Comparison of ENCODE assay signal across 15 cellular contexts in the genomic region with DNA sequence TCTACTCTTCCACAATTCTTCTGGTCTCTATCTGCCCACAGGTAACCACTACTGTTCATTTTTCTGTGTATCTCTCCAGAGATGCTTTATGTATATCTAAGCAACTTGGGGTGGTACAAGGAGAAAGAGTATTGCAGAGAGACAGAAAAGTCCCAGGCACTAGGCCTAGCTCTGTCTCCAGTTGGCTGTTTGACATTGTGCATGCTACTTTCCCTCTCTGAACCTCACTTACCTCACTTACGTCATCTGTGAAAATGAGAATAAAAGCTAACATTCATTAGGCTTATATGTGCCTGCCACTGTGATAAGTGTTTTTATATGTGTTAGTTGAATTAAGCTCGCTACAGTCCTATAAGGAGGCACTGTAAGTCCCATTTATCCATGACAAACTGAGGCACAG.
DNase-seq lines count a peak whose midpoint lies in the region; ATAC-seq and TF ChIP-seq lines count a peak whose summit lies in the region.
"Had no signal": no experiment of that assay in that cellular context is flagged by ENCODE, and none has a peak within 500 bp of the region (broad histone marks: within the 10 kb centered on the region; RNA-seq: fewer than 3 reads in every experiment).

No MANE protein-coding gene starts in this region.

- H3K27me3 ChIP-seq in Caco-2 (replicated peaks; ENCODE audit: control insufficient read depth, insufficient read depth, low read length) (no peaks in the 10 kb centered on the region), mucosa of rectum (ENCODE audit: control insufficient read depth in 2 of 2, insufficient read depth in 2 of 2, low read length in 2 of 2) (no peaks in the 10 kb centered on the region), stomach smooth muscle (ENCODE audit: control insufficient read depth in 1 of 2, insufficient read depth in 2 of 2, low read length in 2 of 2) (no peaks in the 10 kb centered on the region)
- no peaks in the 10 kb centered on the region for H3K27me3 ChIP-seq in CD8-positive, alpha-beta T cell (ENCODE audit: insufficient read depth, low read length)

- H3K4me3 Mint-ChIP-seq in Caco-2 (ENCODE audit: unreplicated experiment) (peak overlapping the region; percentile 64), chondrocyte (ENCODE audit: unreplicated experiment) (no peak overlapping the region)
- no peak overlapping the region for H3K4me3 Mint-ChIP-seq in CD8-positive, alpha-beta T cell
- H3K4me3 Mint-ChIP-seq: activated CD4-positive, alpha-beta memory T cell treated with anti-CD3 and anti-CD28 coated beads, Interleukin-2, amount 10 ng/mL, durations not matched to agents 7 days and 5 days; activated naive CD4-positive, alpha-beta T cell treated with anti-CD3 and anti-CD28 coated beads, Interleukin-2, amount 50 U/mL, for 24 hours had no signal

- H3K4me3 ChIP-seq in Caco-2 (ENCODE audit: low read depth, low read length) (no peak overlapping the region), mucosa of rectum (ENCODE audit: low read length in 2 of 2) (no peak overlapping the region), stomach smooth muscle (ENCODE audit: low read length in 2 of 2) (no peak overlapping the region)
- H3K4me3 ChIP-seq in CD8-positive, alpha-beta T cell (ENCODE audit: low read depth, low read length) = no peak overlapping the region

- BruUV-seq in Caco-2 (replicated peaks; lab: Mats Ljungman, UMichigan) = no TSS peak

- peaks cover 71% of the 10 kb centered on the region for H3K4me1 ChIP-seq in Caco-2
- peaks cover 10 to 26% of the 10 kb centered on the region in 2 donors for H3K4me1 ChIP-seq in mucosa of rectum (ENCODE audit: control insufficient read depth in 2 of 2, insufficient read depth in 2 of 2, low read length in 2 of 2)
- H3K4me1 ChIP-seq in stomach smooth muscle (ENCODE audit: control insufficient read depth, insufficient read depth, low read length) = peaks cover 40% of the 10 kb centered on the region
- no peaks in the 10 kb centered on the region for H3K4me1 ChIP-seq in CD8-positive, alpha-beta T cell (ENCODE audit: insufficient read depth, low read length)

- TF ChIP-seq CTCF in Caco-2 (IDR thresholded peaks at IDR 0.05; ENCODE audit: insufficient read depth in 1 of 2, low read depth in 1 of 2, low read length in 1 of 2, severe bottlenecking in 1 of 2, unreplicated experiment in 1 of 2) = no peak
- TF ChIP-seq CTCF in chondrocyte (IDR thresholded peaks at IDR 0.05) = no peak
- TF ChIP-seq CTCF in CD8-positive, alpha-beta T cell (IDR thresholded peaks at IDR 0.05) = no peak

- H3K36me3 ChIP-seq in Caco-2 (ENCODE audit: control insufficient read depth, insufficient read depth, low read length) (no peaks in the 10 kb centered on the region), mucosa of rectum (ENCODE audit: control insufficient read depth in 2 of 2, insufficient read depth in 2 of 2, low read length in 2 of 2) (no peaks in the 10 kb centered on the region), stomach smooth muscle (ENCODE audit: control insufficient read depth in 2 of 2, insufficient read depth in 2 of 2, low read length in 2 of 2) (no peaks in the 10 kb centered on the region)
- no peaks in the 10 kb centered on the region for H3K36me3 ChIP-seq in CD8-positive, alpha-beta T cell (ENCODE audit: insufficient read depth, low read length)

- POLR2A ChIA-PET in Caco-2 (lab: Charles Lee) = interaction anchor here (0.6 to 3.8 kb wide), 7 partner anchors 30 to 313 kb away, joined by 3 to 24 read pairs (median 10); no protein-coding TSS in a partner anchor
- POLR2A ChIA-PET in CD8-positive, alpha-beta T cell (lab: Charles Lee) = interaction anchor here (0.5 kb wide), 1 partner anchor 11 kb away, joined by 3 read pairs; no protein-coding TSS in a partner anchor

- H3K4me1 Mint-ChIP-seq in Caco-2 (ENCODE audit: low read depth, unreplicated experiment) (peaks cover 52% of the 10 kb centered on the region), chondrocyte (ENCODE audit: low read depth) (peaks cover 60% of the 10 kb centered on the region)
- H3K4me1 Mint-ChIP-seq in CD8-positive, alpha-beta T cell (ENCODE audit: low read depth) = no peaks in the 10 kb centered on the region
- H3K4me1 Mint-ChIP-seq: activated CD4-positive, alpha-beta memory T cell treated with anti-CD3 and anti-CD28 coated beads, Interleukin-2, amount 10 ng/mL, durations not matched to agents 7 days and 5 days; activated naive CD4-positive, alpha-beta T cell treated with anti-CD3 and anti-CD28 coated beads, Interleukin-2, amount 50 U/mL, for 24 hours had no signal

- DNase-seq in Caco-2 (no peak), chondrocyte (ENCODE audit: low spot score) (no peak), GF-D8 (lab: John Stamatoyannopoulos, UW) (no peak), RKO (ENCODE audit: low spot score) (no peak), kidney glomerular epithelial cell (lab: John Stamatoyannopoulos, UW) (no peak)
- no peak for DNase-seq in CD8-positive, alpha-beta T cell
- DNase-seq: activated CD4-positive, alpha-beta memory T cell treated with anti-CD3 and anti-CD28 coated beads, Interleukin-2, amount 10 ng/mL, durations not matched to agents 7 days and 5 days; activated T-cell treated with anti-CD3 and anti-CD28 coated beads, Interleukin-2, amount 50 U/mL, for 48 hours; COR-L47; HFFc6; NCI-H1694 treated with DMSO at 0.1 percent for 48 hours; stimulated activated naive CD8-positive, alpha-beta T cell treated with anti-CD3 and anti-CD28 coated beads, Interleukin-15, Interleukin-2, amounts not matched to agents 100 U/mL and 50 U/mL, for 24 hours had no signal

- peak overlapping the region; percentile 72 for H3K27ac Mint-ChIP-seq in Caco-2 (ENCODE audit: unreplicated experiment)
- peak overlapping the region; percentile 98 for H3K27ac Mint-ChIP-seq in chondrocyte (ENCODE audit: unreplicated experiment)
- no peak overlapping the region for H3K27ac Mint-ChIP-seq in CD8-positive, alpha-beta T cell
- H3K27ac Mint-ChIP-seq: activated CD4-positive, alpha-beta memory T cell treated with anti-CD3 and anti-CD28 coated beads, Interleukin-2, amount 10 ng/mL, durations not matched to agents 7 days and 5 days; activated naive CD4-positive, alpha-beta T cell treated with anti-CD3 and anti-CD28 coated beads, Interleukin-2, amount 50 U/mL, for 24 hours had no signal

- intact Hi-C loops in Caco-2 (cut with micrococcal nuclease; ENCODE audit: unreplicated experiment) = loop anchor here (1.0 kb wide), 1 partner anchor 73 kb away; no protein-coding TSS in a partner anchor
- intact Hi-C loops in CD8-positive, alpha-beta T cell (cut with DNase I, micrococcal nuclease) = no loop called here

- H3K36me3 Mint-ChIP-seq in Caco-2 (ENCODE audit: insufficient read depth, unreplicated experiment) = peaks cover 6% of the 10 kb centered on the region
- peaks cover 1% of the 10 kb centered on the region for H3K36me3 Mint-ChIP-seq in chondrocyte (ENCODE audit: low read depth)
- H3K36me3 Mint-ChIP-seq in CD8-positive, alpha-beta T cell = no peaks in the 10 kb centered on the region
- H3K36me3 Mint-ChIP-seq: activated naive CD4-positive, alpha-beta T cell treated with anti-CD3 and anti-CD28 coated beads, Interleukin-2, amount 50 U/mL, for 24 hours had no signal

- peak overlapping the region; percentile 6 to 40 for H3K27ac ChIP-seq in mucosa of rectum (ENCODE audit: low read depth in 2 of 2, low read length in 2 of 2)
- H3K27ac ChIP-seq in stomach smooth muscle (ENCODE audit: low read length) = peak overlapping the region; percentile 85
- H3K27ac ChIP-seq in CD8-positive, alpha-beta T cell (ENCODE audit: low read depth, low read length) = no peak overlapping the region

- ATAC-seq in CD8-positive, alpha-beta T cell = no peak
- ATAC-seq: stimulated activated naive CD8-positive, alpha-beta T cell treated with anti-CD3 and anti-CD28 coated beads, Interleukin-15, Interleukin-2, amounts not matched to agents 100 U/mL and 50 U/mL, for 24 hours had no signal

- H3K9ac ChIP-seq in mucosa of rectum (ENCODE audit: low read depth in 1 of 2, low read length in 2 of 2) (no peak overlapping the region), stomach smooth muscle (ENCODE audit: low read length in 2 of 2) (no peak overlapping the region)

- H3K9me3 ChIP-seq in Caco-2 (peaks cover 6% of the 10 kb centered on the region; the same call in 1 of the 2 replicates), mucosa of rectum (ENCODE audit: control insufficient read depth in 2 of 2, low read length in 2 of 2) (no peaks in the 10 kb centered on the region), stomach smooth muscle (ENCODE audit: control insufficient read depth in 2 of 2, low read length in 2 of 2) (no peaks in the 10 kb centered on the region)
- no peaks in the 10 kb centered on the region for H3K9me3 ChIP-seq in CD8-positive, alpha-beta T cell (ENCODE audit: low read length)

- CTCF ChIA-PET in Caco-2 (lab: Charles Lee) = interaction anchor here (0.6 to 2.4 kb wide), 2 partner anchors 45 to 52 kb away, joined by 4 to 11 read pairs; no protein-coding TSS in a partner anchor
- CTCF ChIA-PET in CD8-positive, alpha-beta T cell (lab: Charles Lee) = interaction anchor here (1.5 kb wide), 1 partner anchor 9 kb away, joined by 3 read pairs; no protein-coding TSS in a partner anchor

- H3K27me3 Mint-ChIP-seq in Caco-2 (ENCODE audit: insufficient read depth, unreplicated experiment) (no peaks in the 10 kb centered on the region), chondrocyte (ENCODE audit: low read depth) (no peaks in the 10 kb centered on the region)
- H3K27me3 Mint-ChIP-seq in CD8-positive, alpha-beta T cell (ENCODE audit: low read depth) = no peaks in the 10 kb centered on the region
- H3K27me3 Mint-ChIP-seq: activated naive CD4-positive, alpha-beta T cell treated with anti-CD3 and anti-CD28 coated beads, Interleukin-2, amount 50 U/mL, for 24 hours had no signal

- H3K9me3 Mint-ChIP-seq in Caco-2 (ENCODE audit: unreplicated experiment) = no peaks in the 10 kb centered on the region
- H3K9me3 Mint-ChIP-seq in chondrocyte (ENCODE audit: low read depth) = peaks cover 7% of the 10 kb centered on the region
- H3K9me3 Mint-ChIP-seq in CD8-positive, alpha-beta T cell = peaks cover 1% of the 10 kb centered on the region
